ENCODE assay signal across 18 cellular contexts in the genomic region with DNA sequence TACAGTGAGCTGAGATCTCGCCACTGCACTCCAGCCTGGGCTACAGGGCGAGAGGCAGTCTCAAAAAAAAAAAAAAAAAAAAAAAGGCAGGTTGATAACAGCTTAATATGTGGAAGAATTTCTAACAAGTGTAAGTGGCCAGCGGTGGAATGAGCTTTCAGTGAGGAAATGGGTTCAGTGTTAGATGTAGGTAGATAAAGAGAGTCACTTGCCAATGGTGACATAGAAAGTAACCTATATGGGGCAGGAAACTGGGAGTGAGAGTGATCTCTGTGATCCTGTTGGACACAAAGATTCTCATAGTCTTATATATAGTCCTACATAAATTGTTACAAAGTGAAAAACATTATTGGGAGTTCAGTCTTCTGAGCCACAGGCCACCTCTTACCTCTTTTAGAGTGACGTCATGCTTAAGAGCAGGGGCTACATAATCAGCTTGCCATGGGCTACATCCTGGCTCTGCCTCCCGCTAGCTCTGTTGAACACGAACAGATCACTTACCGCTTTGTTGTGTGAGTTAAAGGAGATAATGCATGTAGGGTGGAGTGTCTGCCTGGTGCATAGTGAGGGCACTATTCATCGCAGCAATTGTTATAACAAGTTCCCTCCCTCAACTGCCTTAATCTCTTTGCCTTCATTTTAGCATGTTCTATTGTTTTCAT.
A peak's percentile ranks its signal among the peaks of the same experiment; 100 is the strongest.
DNase-seq lines count a peak whose midpoint lies in the region; ATAC-seq and TF ChIP-seq lines count a peak whose summit lies in the region.
"Had no signal": no experiment of that assay in that cellular context is flagged by ENCODE, and none has a peak within 500 bp of the region (broad histone marks: within the 10 kb centered on the region; RNA-seq: fewer than 3 reads in every experiment).

No MANE protein-coding gene starts in this region.

- H3K27ac Mint-ChIP-seq in GM23338, result no peak overlapping the region
- peak overlapping the region; percentile 3 for H3K27ac Mint-ChIP-seq in endodermal cell
- H3K27ac Mint-ChIP-seq in progenitor cell of endocrine pancreas, result peak overlapping the region; percentile 17
- no peak overlapping the region for H3K27ac Mint-ChIP-seq in chondrocyte (ENCODE audit: unreplicated experiment)
- H3K27ac Mint-ChIP-seq in T-cell, result no peak overlapping the region
- H3K27ac Mint-ChIP-seq: CD4-positive, alpha-beta memory T cell; HFFc6 had no signal

- H3K79me2 ChIP-seq in GM23338 (replicated peaks; ENCODE audit: insufficient read depth), result no peaks in the 10 kb centered on the region
- H3K79me2 ChIP-seq in mesendoderm (ENCODE audit: control insufficient read depth, insufficient read depth, low read length), result no peaks in the 10 kb centered on the region

- no peak overlapping the region for H4K8ac ChIP-seq in mesendoderm (ENCODE audit: low read depth, low read length)

- no peak for ATAC-seq in GM23338
- no peak for ATAC-seq in T-cell (replicated peaks in 1 of 4)
- ATAC-seq: GM12878 had no signal

- no peak overlapping the region for H2BK15ac ChIP-seq in mesendoderm (replicated peaks; ENCODE audit: low read depth)

- H3F3A ChIP-seq in GM23338 (replicated peaks; ENCODE audit: low read depth), result no peaks in the 10 kb centered on the region

- no peak overlapping the region for H3K4ac ChIP-seq in mesendoderm (ENCODE audit: low read depth, low read length)

- no peaks in the 10 kb centered on the region for H3K9me3 Mint-ChIP-seq in GM23338
- no peaks in the 10 kb centered on the region for H3K9me3 Mint-ChIP-seq in endodermal cell
- no peaks in the 10 kb centered on the region for H3K9me3 Mint-ChIP-seq in progenitor cell of endocrine pancreas (ENCODE audit: low read depth)
- no peaks in the 10 kb centered on the region for H3K9me3 Mint-ChIP-seq in chondrocyte (ENCODE audit: low read depth)
- no peaks in the 10 kb centered on the region for H3K9me3 Mint-ChIP-seq in T-cell
- H3K9me3 Mint-ChIP-seq: HFFc6 had no signal

- H2BK120ac ChIP-seq in mesendoderm (ENCODE audit: low read depth, low read length), result no peak overlapping the region

- H3K36me3 ChIP-seq in GM23338 (ENCODE audit: insufficient read depth) (no peaks in the 10 kb centered on the region), endodermal cell (ENCODE audit: control insufficient read depth, insufficient read depth, low read length) (no peaks in the 10 kb centered on the region), mesendoderm (ENCODE audit: control insufficient read depth, insufficient read depth, low read length) (no peaks in the 10 kb centered on the region)
- H3K36me3 ChIP-seq: HAP-1 had no signal

- 90 to 92% methylated on average over 4 to 8 of the region's 8 CpGs for WGBS in endodermal cell (ENCODE audit: insufficient coverage in 1 of 2, insufficient read length in 1 of 2), 2 experiments
- no CpG with 5 or more reads among the region's 8 CpGs for WGBS in mesendoderm (ENCODE audit: extremely low coverage, insufficient coverage, low lambda C conversion rate)

- 0 out of 2 replicates have a peak overlapping the region, but pooled peaks have one; percentile 10 for H2AFZ ChIP-seq in GM23338

- no peak overlapping the region for H4K5ac ChIP-seq in mesendoderm (ENCODE audit: low read length)

- H3K4me3 ChIP-seq in GM23338, result no peak overlapping the region
- H3K4me3 ChIP-seq in endodermal cell (ENCODE audit: low read length), result no peak overlapping the region
- no peak overlapping the region for H3K4me3 ChIP-seq in mesendoderm (ENCODE audit: low read length)
- H3K4me3 ChIP-seq: GM12878, HAP-1 had no signal

- no peak overlapping the region for H3K23ac ChIP-seq in mesendoderm (ENCODE audit: low read length)

- no peak overlapping the region for H3K56ac ChIP-seq in mesendoderm (ENCODE audit: low read length)

- H3K4me3 Mint-ChIP-seq in GM23338 (no peak overlapping the region), endodermal cell (no peak overlapping the region), progenitor cell of endocrine pancreas (ENCODE audit: low read depth) (no peak overlapping the region), chondrocyte (ENCODE audit: unreplicated experiment) (no peak overlapping the region), T-cell (no peak overlapping the region)
- H3K4me3 Mint-ChIP-seq: CD4-positive, alpha-beta memory T cell; HFFc6 had no signal

- POLR2A ChIA-PET in T-cell (lab: Charles Lee), result interaction anchor here in 1 of 2 donors (0.6 kb wide), 1 partner anchor 141 kb away, joined by 3 read pairs; no protein-coding TSS in a partner anchor

- H3K79me1 ChIP-seq in mesendoderm (ENCODE audit: low read length), result no peaks in the 10 kb centered on the region

- H3K4me1 ChIP-seq in GM23338 (ENCODE audit: insufficient read depth) (no peaks in the 10 kb centered on the region), endodermal cell (ENCODE audit: control insufficient read depth, insufficient read depth, low read length) (no peaks in the 10 kb centered on the region), mesendoderm (ENCODE audit: control insufficient read depth, low read depth, low read length) (no peaks in the 10 kb centered on the region)
- H3K4me1 ChIP-seq: HAP-1 had no signal

- no peaks in the 10 kb centered on the region for H4K20me1 ChIP-seq in GM23338 (replicated peaks; ENCODE audit: insufficient read depth)

- no peak overlapping the region for H2BK5ac ChIP-seq in mesendoderm (ENCODE audit: low read length)

- DNase-seq in GM23338 (ENCODE audit: low spot score) (no peak), endodermal cell (no peak), mesendoderm (peak; percentile 19), progenitor cell of endocrine pancreas (ENCODE audit: low spot score, unreplicated experiment) (no peak), chondrocyte (ENCODE audit: low spot score) (no peak), KG1 (lab: John Stamatoyannopoulos, UW) (no peak), T-cell (no peak)
- DNase-seq: C1 segment of cervical spinal cord; CD4-positive, alpha-beta memory T cell; COR-L47; DMS153; DND-41; EL; GDM1; GOT3; HFFc6 had no signal

- H3K27ac ChIP-seq in GM23338 (ENCODE audit: low read depth) (no peak overlapping the region), endodermal cell (ENCODE audit: low read depth, low read length) (no peak overlapping the region), mesendoderm (ENCODE audit: low read depth, low read length) (no peak overlapping the region)

- H3K4me1 Mint-ChIP-seq in GM23338 (no peaks in the 10 kb centered on the region), endodermal cell (no peaks in the 10 kb centered on the region), progenitor cell of endocrine pancreas (ENCODE audit: low read depth) (peaks cover 3% of the 10 kb centered on the region), chondrocyte (ENCODE audit: low read depth) (peaks cover 3% of the 10 kb centered on the region), T-cell (no peaks in the 10 kb centered on the region)
- H3K4me1 Mint-ChIP-seq: CD4-positive, alpha-beta memory T cell had no signal

- H3K18ac ChIP-seq in mesendoderm (ENCODE audit: low read length), result no peak overlapping the region

- no peak for TF ChIP-seq CTCF in GM23338 (conservative IDR thresholded peaks at IDR 0.05; ENCODE audit: low read depth in 2 of 2)
- TF ChIP-seq CTCF in endodermal cell (conservative IDR thresholded peaks at IDR 0.05), result no peak
- TF ChIP-seq CTCF in progenitor cell of endocrine pancreas (IDR thresholded peaks at IDR 0.05; ENCODE audit: unreplicated experiment), result no peak
- no peak for TF ChIP-seq CTCF in chondrocyte (IDR thresholded peaks at IDR 0.05)

- H2AK5ac ChIP-seq in mesendoderm (ENCODE audit: low read length), result no peak overlapping the region

- CTCF ChIA-PET in T-cell (lab: Charles Lee), result no interaction called here

- H3K4me2 ChIP-seq in GM23338, result no peak overlapping the region
- H3K4me2 ChIP-seq in mesendoderm (ENCODE audit: low read length), result no peak overlapping the region

- H3K27me3 Mint-ChIP-seq in GM23338 (ENCODE audit: insufficient read depth, low read depth, poor library complexity), result peaks cover 4% of the 10 kb centered on the region
- H3K27me3 Mint-ChIP-seq in endodermal cell (ENCODE audit: insufficient read depth), result no peaks in the 10 kb centered on the region
- H3K27me3 Mint-ChIP-seq in progenitor cell of endocrine pancreas, result peaks cover 2% of the 10 kb centered on the region
- H3K27me3 Mint-ChIP-seq in chondrocyte (ENCODE audit: low read depth), result peaks cover 8% of the 10 kb centered on the region
- H3K27me3 Mint-ChIP-seq in T-cell, result peaks cover 0 to 5% of the 10 kb centered on the region in 2 donors

- no peaks in the 10 kb centered on the region for H3K9me2 ChIP-seq in GM23338 (ENCODE audit: insufficient read depth)

- no peak overlapping the region for H3K9ac ChIP-seq in endodermal cell (ENCODE audit: extremely low read depth, low read length, poor library complexity, severe bottlenecking)
- H3K9ac ChIP-seq in mesendoderm (ENCODE audit: low read length), result no peak overlapping the region

- no peaks in the 10 kb centered on the region for H3K36me3 Mint-ChIP-seq in GM23338 (ENCODE audit: low read depth)
- H3K36me3 Mint-ChIP-seq in endodermal cell (ENCODE audit: low read depth), result no peaks in the 10 kb centered on the region
- H3K36me3 Mint-ChIP-seq in progenitor cell of endocrine pancreas (ENCODE audit: insufficient read depth), result no peaks in the 10 kb centered on the region
- H3K36me3 Mint-ChIP-seq in chondrocyte (ENCODE audit: low read depth), result no peaks in the 10 kb centered on the region
- H3K36me3 Mint-ChIP-seq in T-cell, result no peaks in the 10 kb centered on the region
- H3K36me3 Mint-ChIP-seq: CD4-positive, alpha-beta memory T cell had no signal

- H3K27me3 ChIP-seq in GM23338 (ENCODE audit: insufficient read depth) (no peaks in the 10 kb centered on the region), endodermal cell (ENCODE audit: control insufficient read depth, insufficient read depth, low read length, poor library complexity, severe bottlenecking) (no peaks in the 10 kb centered on the region), mesendoderm (ENCODE audit: insufficient read depth, low read length, poor library complexity) (no peaks in the 10 kb centered on the region)

- H3K9me3 ChIP-seq in endodermal cell (ENCODE audit: control insufficient read depth, low read length), result no peaks in the 10 kb centered on the region
- H3K9me3 ChIP-seq: HAP-1 had no signal

TF ChIP-seq in GM23338, 12 proteins besides CTCF, POLR2A, EP300 and RAD21 (continues in another document):
- TF ChIP-seq EZH2 (IDR thresholded peaks at IDR 0.05; ENCODE audit: low read depth, unreplicated experiment) (no peak), EZH2phosphoT487 (IDR thresholded peaks at IDR 0.05; ENCODE audit: unreplicated experiment) (no peak), ZNF331 (CRISPR knock-in tag; IDR thresholded peaks at IDR 0.05; ENCODE audit: low read depth) (no peak), STAT1 (IDR thresholded peaks at IDR 0.05; ENCODE audit: unreplicated experiment) (no peak), POLR2AphosphoS5 (IDR thresholded peaks at IDR 0.05; ENCODE audit: low read depth) (no peak), NANOG (IDR thresholded peaks at IDR 0.05; ENCODE audit: borderline replicate concordance) (no peak)

Comparison
In these comparisons a context has a peak if more than half of its experiments do, and no peak if none do; other contexts are left out.
1. H3K27ac Mint-ChIP-seq: peak in endodermal cell (single experiment) and progenitor cell of endocrine pancreas (single experiment); none in GM23338 (single experiment), chondrocyte (single experiment) and T-cell (0 of 2).